24 cellular contexts compared by ENCODE assay signal in genomic region chr12:46237381-46238045, GRCh38. TPM values are rescaled to one million over a fixed set of nuclear protein-coding genes. Genes with fewer than 3 reads are reported as not detected.
DNase-seq lines count a peak whose midpoint lies in the region; ATAC-seq and TF ChIP-seq lines count a peak whose summit lies in the region.
"Had no signal": no experiment of that assay in that cellular context is flagged by ENCODE, and none has a peak within 500 bp of the region (broad histone marks: within the 10 kb centered on the region; RNA-seq: fewer than 3 reads in every experiment).

No MANE protein-coding gene starts in this region.

- peak overlapping the region; percentile 42 for H3K27ac Mint-ChIP-seq in activated CD4-positive, alpha-beta memory T cell treated with anti-CD3 and anti-CD28 coated beads for 36 hours
- no peak overlapping the region for H3K27ac Mint-ChIP-seq in activated CD4-positive, alpha-beta memory T cell treated with anti-CD3 and anti-CD28 coated beads, Interleukin-2, amount 10 ng/mL, durations not matched to agents 7 days and 5 days
- H3K27ac Mint-ChIP-seq in GM23338 = no peak overlapping the region
- peak overlapping the region; percentile 57 for H3K27ac Mint-ChIP-seq in activated CD8-positive, alpha-beta T cell treated with anti-CD3 and anti-CD28 coated beads for 36 hours
- H3K27ac Mint-ChIP-seq in naive thymus-derived CD8-positive, alpha-beta T cell = peak overlapping the region in 8 of 10 donors; percentile 19 to 87 (median 72)

- H3K36me3 ChIP-seq in GM23338 (ENCODE audit: insufficient read depth) = peaks cover 49% of the 10 kb centered on the region; the same call in 1 of the 2 replicates
- H3K36me3 ChIP-seq: vagina had no signal

- no peaks in the 10 kb centered on the region for H3K27me3 Mint-ChIP-seq in activated CD4-positive, alpha-beta memory T cell treated with anti-CD3 and anti-CD28 coated beads for 36 hours
- no peaks in the 10 kb centered on the region for H3K27me3 Mint-ChIP-seq in activated CD4-positive, alpha-beta memory T cell treated with anti-CD3 and anti-CD28 coated beads, Interleukin-2, amount 10 ng/mL, durations not matched to agents 7 days and 5 days
- peaks cover 2% of the 10 kb centered on the region for H3K27me3 Mint-ChIP-seq in GM23338 (ENCODE audit: insufficient read depth, low read depth, poor library complexity)
- H3K27me3 Mint-ChIP-seq in activated CD8-positive, alpha-beta T cell treated with anti-CD3 and anti-CD28 coated beads for 36 hours = no peaks in the 10 kb centered on the region
- no peaks in the 10 kb centered on the region for H3K27me3 Mint-ChIP-seq in naive thymus-derived CD8-positive, alpha-beta T cell

- intact Hi-C loops in activated CD4-positive, alpha-beta memory T cell treated with anti-CD3 and anti-CD28 coated beads for 36 hours (cut with micrococcal nuclease) = no loop called here
- intact Hi-C loops in activated CD8-positive, alpha-beta T cell treated with anti-CD3 and anti-CD28 coated beads for 36 hours (cut with micrococcal nuclease) = no loop called here

- H3K4me3 ChIP-seq in GM23338 = no peak overlapping the region
- H3K4me3 ChIP-seq: vagina had no signal

- peaks cover 100% of the 10 kb centered on the region for H3K79me2 ChIP-seq in GM23338 (replicated peaks; ENCODE audit: insufficient read depth)

- H3K4me1 Mint-ChIP-seq in activated CD4-positive, alpha-beta memory T cell treated with anti-CD3 and anti-CD28 coated beads for 36 hours (ENCODE audit: low read depth) = peaks cover 74% of the 10 kb centered on the region
- H3K4me1 Mint-ChIP-seq in activated CD4-positive, alpha-beta memory T cell treated with anti-CD3 and anti-CD28 coated beads, Interleukin-2, amount 10 ng/mL, durations not matched to agents 7 days and 5 days = peaks cover 44% of the 10 kb centered on the region
- H3K4me1 Mint-ChIP-seq in GM23338 = peaks cover 10% of the 10 kb centered on the region
- peaks cover 81% of the 10 kb centered on the region for H3K4me1 Mint-ChIP-seq in activated CD8-positive, alpha-beta T cell treated with anti-CD3 and anti-CD28 coated beads for 36 hours (ENCODE audit: low read depth)
- H3K4me1 Mint-ChIP-seq in naive thymus-derived CD8-positive, alpha-beta T cell = peaks cover 23 to 87% (median 84%) of the 10 kb centered on the region in 4 donors

- no peak overlapping the region for H3K4me3 Mint-ChIP-seq in activated CD4-positive, alpha-beta memory T cell treated with anti-CD3 and anti-CD28 coated beads for 36 hours
- no peak overlapping the region for H3K4me3 Mint-ChIP-seq in activated CD4-positive, alpha-beta memory T cell treated with anti-CD3 and anti-CD28 coated beads, Interleukin-2, amount 10 ng/mL, durations not matched to agents 7 days and 5 days
- no peak overlapping the region for H3K4me3 Mint-ChIP-seq in GM23338
- H3K4me3 Mint-ChIP-seq in activated CD8-positive, alpha-beta T cell treated with anti-CD3 and anti-CD28 coated beads for 36 hours = no peak overlapping the region
- H3K4me3 Mint-ChIP-seq in naive thymus-derived CD8-positive, alpha-beta T cell = peak overlapping the region in 3 of 10 donors; percentile 33 to 67 (median 48)
- H3K4me3 Mint-ChIP-seq: natural killer cell had no signal

- no peak overlapping the region for H3K27ac ChIP-seq in GM23338 (ENCODE audit: low read depth)
- H3K27ac ChIP-seq: vagina had no signal

- H3K27me3 ChIP-seq in GM23338 (ENCODE audit: insufficient read depth) = no peaks in the 10 kb centered on the region
- H3K27me3 ChIP-seq: vagina had no signal

- no peak overlapping the region for H3K4me2 ChIP-seq in GM23338

- TF ChIP-seq CTCF in GM23338 (conservative IDR thresholded peaks at IDR 0.05; ENCODE audit: low read depth in 2 of 2) (no peak), GM20000 (IDR thresholded peaks at IDR 0.05; ENCODE audit: extremely low read depth, missing control alignments) (no peak)
- TF ChIP-seq CTCF in activated CD8-positive, alpha-beta T cell treated with anti-CD3 and anti-CD28 coated beads for 36 hours (IDR thresholded peaks at IDR 0.05) = no peak

- no peaks in the 10 kb centered on the region for H3K9me2 ChIP-seq in GM23338 (ENCODE audit: insufficient read depth)

- H3K9me3 Mint-ChIP-seq in activated CD4-positive, alpha-beta memory T cell treated with anti-CD3 and anti-CD28 coated beads for 36 hours = no peaks in the 10 kb centered on the region
- H3K9me3 Mint-ChIP-seq in activated CD4-positive, alpha-beta memory T cell treated with anti-CD3 and anti-CD28 coated beads, Interleukin-2, amount 10 ng/mL, durations not matched to agents 7 days and 5 days = no peaks in the 10 kb centered on the region
- H3K9me3 Mint-ChIP-seq in GM23338 = no peaks in the 10 kb centered on the region
- peaks cover 2% of the 10 kb centered on the region for H3K9me3 Mint-ChIP-seq in activated CD8-positive, alpha-beta T cell treated with anti-CD3 and anti-CD28 coated beads for 36 hours
- no peaks in the 10 kb centered on the region for H3K9me3 Mint-ChIP-seq in naive thymus-derived CD8-positive, alpha-beta T cell
- H3K9me3 Mint-ChIP-seq: natural killer cell had no signal

- DNase-seq in activated CD4-positive, alpha-beta memory T cell treated with anti-CD3 and anti-CD28 coated beads for 36 hours = no peak
- no peak for DNase-seq in activated CD4-positive, alpha-beta memory T cell treated with anti-CD3 and anti-CD28 coated beads, Interleukin-2, amount 10 ng/mL, durations not matched to agents 7 days and 5 days
- DNase-seq in GM23338 (ENCODE audit: low spot score) (no peak), GM20000 (ENCODE audit: low spot score) (no peak), LoVo (ENCODE audit: low spot score) (no peak)
- no peak for DNase-seq in activated CD8-positive, alpha-beta T cell treated with anti-CD3 and anti-CD28 coated beads for 36 hours
- no peak for DNase-seq in naive thymus-derived CD8-positive, alpha-beta T cell
- DNase-seq: activated CD8-positive, alpha-beta memory T cell treated with anti-CD3 and anti-CD28 coated beads, Interleukin-2, amount 50 U/mL, for 48 hours; AML-193; Caco-2; GF-D8; HCEC 1CT; islet precursor cell; left ventricle myocardium superior; natural killer cell; NCI-H146; NCI-H510A treated with DMSO at 0.1 percent for 48 hours; NK-92 treated with Interleukin-12 subunit alpha and Interleukin-12 subunit beta, amount 100 ng/mL, for 24 hours; SHP77; stimulated activated naive CD8-positive, alpha-beta T cell treated with anti-CD3 and anti-CD28 coated beads, Interleukin-15, Interleukin-2, amounts not matched to agents 100 U/mL and 50 U/mL, for 24 hours; T-helper 9 cell had no signal

- H3K4me1 ChIP-seq in GM23338 (ENCODE audit: insufficient read depth) = no peaks in the 10 kb centered on the region; the same call in 1 of the 2 replicates
- H3K4me1 ChIP-seq: Caco-2, vagina had no signal

- CTCF ChIA-PET in activated CD4-positive, alpha-beta memory T cell treated with anti-CD3 and anti-CD28 coated beads for 36 hours (lab: Charles Lee) = interaction anchor here (0.6 to 0.8 kb wide), 2 partner anchors 25 to 65 kb away, joined by 3 read pairs; no protein-coding TSS in a partner anchor
- CTCF ChIA-PET in activated CD4-positive, alpha-beta memory T cell treated with anti-CD3 and anti-CD28 coated beads, Interleukin-2, amount 10 ng/mL, durations not matched to agents 7 days and 5 days (lab: Charles Lee) = interaction anchor here (1.2 kb wide), 1 partner anchor 26 kb away, joined by 3 read pairs; no protein-coding TSS in a partner anchor
- CTCF ChIA-PET in activated CD8-positive, alpha-beta T cell treated with anti-CD3 and anti-CD28 coated beads for 36 hours (lab: Charles Lee) = interaction anchor here (0.7 to 2.7 kb wide), 5 partner anchors 8 to 17 kb away, joined by 3 to 7 read pairs (median 5); no protein-coding TSS in a partner anchor

- H4K20me1 ChIP-seq in GM23338 (replicated peaks; ENCODE audit: insufficient read depth) = peaks cover 76% of the 10 kb centered on the region

- H3K36me3 Mint-ChIP-seq in activated CD4-positive, alpha-beta memory T cell treated with anti-CD3 and anti-CD28 coated beads for 36 hours = peaks cover 72% of the 10 kb centered on the region
- peaks cover 91% of the 10 kb centered on the region for H3K36me3 Mint-ChIP-seq in activated CD4-positive, alpha-beta memory T cell treated with anti-CD3 and anti-CD28 coated beads, Interleukin-2, amount 10 ng/mL, durations not matched to agents 7 days and 5 days (ENCODE audit: low read depth)
- H3K36me3 Mint-ChIP-seq in GM23338 (ENCODE audit: low read depth) = peaks cover 90% of the 10 kb centered on the region
- peaks cover 90% of the 10 kb centered on the region for H3K36me3 Mint-ChIP-seq in activated CD8-positive, alpha-beta T cell treated with anti-CD3 and anti-CD28 coated beads for 36 hours (ENCODE audit: low read depth)
- peaks cover 5 to 94% (median 63%) of the 10 kb centered on the region in 3 donors for H3K36me3 Mint-ChIP-seq in naive thymus-derived CD8-positive, alpha-beta T cell
- H3K36me3 Mint-ChIP-seq: natural killer cell had no signal

- 0 out of 3 replicates have a peak, but pooled peaks have one; percentile 26 for ATAC-seq in GM23338
- no peak for ATAC-seq in activated CD8-positive, alpha-beta T cell treated with anti-CD3 and anti-CD28 coated beads for 36 hours
- ATAC-seq in naive thymus-derived CD8-positive, alpha-beta T cell = no peak
- ATAC-seq in GM19035 (IDR thresholded peaks at IDR 0.05; ENCODE audit: unreplicated experiment) = no peak
- ATAC-seq: left ventricle myocardium superior; natural killer cell; Panc1; stimulated activated naive CD8-positive, alpha-beta T cell treated with anti-CD3 and anti-CD28 coated beads, Interleukin-15, Interleukin-2, amounts not matched to agents 100 U/mL and 50 U/mL, for 24 hours had no signal

- no peak overlapping the region for H2AFZ ChIP-seq in GM23338

- POLR2A ChIA-PET in activated CD4-positive, alpha-beta memory T cell treated with anti-CD3 and anti-CD28 coated beads for 36 hours (lab: Charles Lee) = interaction anchor here (1.0 kb wide), 1 partner anchor 32 kb away, joined by 4 read pairs; no protein-coding TSS in a partner anchor
- POLR2A ChIA-PET in activated CD4-positive, alpha-beta memory T cell treated with anti-CD3 and anti-CD28 coated beads, Interleukin-2, amount 10 ng/mL, durations not matched to agents 7 days and 5 days (lab: Charles Lee) = interaction anchor here (1.9 kb wide), 1 partner anchor 32 kb away, joined by 8 read pairs; the partner anchor contains the start of gene SLC38A1
- POLR2A ChIA-PET in activated CD8-positive, alpha-beta T cell treated with anti-CD3 and anti-CD28 coated beads for 36 hours (lab: Charles Lee) = interaction anchor here (0.7 to 1.9 kb wide), 10 partner anchors 10 to 203 kb away, joined by 3 to 7 read pairs (median 3); partner anchors contain the start of gene SLC38A1
- POLR2A ChIA-PET in naive thymus-derived CD8-positive, alpha-beta T cell (lab: Charles Lee) = interaction anchor here (1.3 to 2.7 kb wide), 5 partner anchors 13 to 33 kb away, joined by 3 to 7 read pairs (median 3); no protein-coding TSS in a partner anchor

- no peaks in the 10 kb centered on the region; the same call in 1 of the 2 replicates for H3F3A ChIP-seq in GM23338 (replicated peaks; ENCODE audit: low read depth)

RNA-seq across cellular contexts. Expression of gene SLC38A1, which starts 31.3 kb away (rescaled TPM):
- 100 to 1,000 TPM; 142 TPM for total RNA-seq in activated CD4-positive, alpha-beta memory T cell treated with anti-CD3 and anti-CD28 coated beads for 36 hours
- 100 to 1,000 TPM; 209 to 214 TPM for total RNA-seq in activated CD4-positive, alpha-beta memory T cell treated with anti-CD3 and anti-CD28 coated beads, Interleukin-2, amount 10 ng/mL, durations not matched to agents 7 days and 5 days
- 234 and 281 TPM in 2 replicates for total RNA-seq in GM23338 (2014; rRNA removed; shearing (Covaris generic))
- 91.1 and 114 TPM in 2 replicates for polyA plus RNA-seq in GM23338 (2016; fragmentation: Nextera tagmentation; extraction: Ambion mirVana)
- 100 to 1,000 TPM; 167 to 168 TPM for total RNA-seq in activated CD8-positive, alpha-beta T cell treated with anti-CD3 and anti-CD28 coated beads for 36 hours
- total RNA-seq in naive thymus-derived CD8-positive, alpha-beta T cell = 100 to 1,000 TPM; 323 to 343 TPM
- 100 to 1,000 TPM; 255 to 308 (median 264) TPM for polyA plus RNA-seq in naive thymus-derived CD8-positive, alpha-beta T cell

Comparison
In these comparisons a context has a peak if more than half of its experiments do, and no peak if none do; other contexts are left out.
1. H3K27ac Mint-ChIP-seq: peak in activated CD4-positive, alpha-beta memory T cell treated with anti-CD3 and anti-CD28 coated beads for 36 hours (single experiment), activated CD8-positive, alpha-beta T cell treated with anti-CD3 and anti-CD28 coated beads for 36 hours (single experiment) and naive thymus-derived CD8-positive, alpha-beta T cell (8 of 10); none in activated CD4-positive, alpha-beta memory T cell treated with anti-CD3 and anti-CD28 coated beads, Interleukin-2, amount 10 ng/mL, durations not matched to agents 7 days and 5 days (single experiment) and GM23338 (single experiment).